ENCODE assay signal across 8 cellular contexts in the genomic region with DNA sequence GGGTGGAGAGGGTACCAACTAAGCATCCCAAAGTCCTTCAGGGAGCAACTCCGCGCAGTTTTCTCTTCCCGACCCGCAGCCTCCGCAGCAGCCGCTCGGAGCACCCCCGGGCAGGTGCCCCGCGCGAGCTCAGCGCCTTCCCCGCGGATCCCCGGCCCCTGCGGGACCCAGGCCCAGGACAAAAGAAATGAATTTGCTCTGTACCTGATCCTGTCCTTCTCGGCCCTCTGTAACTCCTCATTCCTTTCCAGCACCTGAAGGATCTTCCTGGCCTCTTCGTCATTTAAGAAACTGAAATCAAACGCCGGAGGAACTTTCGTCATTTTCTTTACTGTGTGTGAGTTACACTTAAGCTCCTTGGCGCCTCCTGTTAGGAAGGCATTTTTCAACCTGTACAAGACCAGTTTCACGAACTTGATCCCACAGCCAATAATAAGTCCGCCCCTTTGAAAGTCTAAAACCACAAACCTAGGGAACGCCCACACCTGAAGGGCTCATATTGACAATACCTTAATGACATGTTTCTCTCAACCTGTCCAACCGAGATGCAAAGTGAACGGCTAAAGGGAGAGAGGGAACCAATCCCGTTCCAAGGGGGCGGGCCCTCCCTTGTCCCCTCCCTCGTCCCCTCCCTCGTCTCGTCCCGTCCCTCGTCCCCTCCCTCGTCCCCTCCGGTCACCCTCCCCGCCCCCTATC. TPM values are rescaled to one million over a fixed set of nuclear protein-coding genes. Genes with fewer than 3 reads are reported as not detected.
DNase-seq lines count a peak whose midpoint lies in the region; ATAC-seq, FAIRE-seq and TF ChIP-seq lines count a peak whose summit lies in the region.

A gene with protein sequence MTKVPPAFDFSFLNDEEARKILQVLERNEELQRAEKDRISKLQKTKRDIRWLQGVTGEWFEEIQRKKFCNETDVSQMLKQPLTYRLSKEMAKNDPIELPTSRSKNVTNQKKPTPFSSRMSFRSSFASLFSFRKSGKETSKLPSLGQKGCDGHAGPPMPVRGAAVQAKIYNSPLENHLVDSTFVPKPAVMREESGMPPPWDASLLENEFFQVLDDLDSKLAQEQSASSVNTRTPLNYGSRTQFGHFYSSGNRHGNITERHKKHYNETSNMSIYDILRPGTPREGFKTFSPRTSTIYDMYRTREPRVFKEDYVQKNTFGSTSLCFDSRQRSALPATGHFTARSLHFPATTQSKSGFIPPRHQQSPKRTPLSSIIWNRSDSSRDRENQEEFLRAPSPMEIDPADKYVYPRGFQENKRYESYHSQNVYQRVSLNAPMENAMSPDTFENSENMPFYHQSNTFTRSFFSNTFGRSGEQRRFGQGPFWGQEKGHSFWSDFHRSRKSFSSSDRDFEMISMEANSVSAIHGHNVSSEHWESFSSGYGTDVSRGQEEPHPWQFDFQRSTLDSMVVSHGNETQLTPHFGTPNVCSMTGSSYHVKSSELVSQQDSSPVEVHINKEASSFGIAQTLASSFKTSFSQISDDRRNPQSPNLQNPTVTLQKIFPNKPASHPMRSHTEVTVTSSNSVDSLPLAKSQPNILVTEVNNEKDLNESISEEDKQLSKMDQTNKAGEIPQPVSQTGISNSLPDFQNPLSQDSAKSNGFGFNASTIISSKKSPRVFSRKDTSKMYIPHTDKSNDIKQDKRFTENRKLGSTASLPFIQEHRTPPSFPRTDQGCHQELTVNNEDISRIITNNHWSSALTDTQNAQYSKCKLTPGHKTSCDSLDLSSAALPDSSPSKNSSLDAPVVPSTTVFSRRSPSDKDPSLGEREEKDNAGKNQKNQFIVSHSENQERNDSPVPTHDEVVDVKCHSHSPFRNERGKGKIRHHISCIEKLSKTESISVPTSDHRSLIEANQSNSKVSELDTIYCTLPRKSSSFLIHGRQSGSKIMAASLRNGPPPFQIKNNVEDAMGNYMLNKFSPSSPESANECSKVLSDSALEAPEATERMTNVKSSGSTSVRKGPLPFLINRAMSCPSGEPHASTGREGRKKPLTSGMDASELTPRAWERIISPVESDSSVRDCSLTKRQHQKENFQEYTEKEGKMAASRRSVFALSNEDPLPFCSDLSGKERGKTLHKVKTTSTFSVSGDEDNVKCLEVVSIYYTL (N-terminal part only) (minus strand): TSS at position 555 of the 696 bp plus-strand sequence. CDS start 232 bp downstream, at position 323.

- TF ChIP-seq POLR2A in GM12892 (IDR thresholded peaks at IDR 0.05; ENCODE audit: low read depth, low read length), result no peak

- H3K27me3 ChIP-seq in left ventricle myocardium inferior (ENCODE audit: low read depth), result peaks cover 26% of the 10 kb centered on the region
- peaks cover 15% of the 10 kb centered on the region for H3K27me3 ChIP-seq in upper lobe of right lung

- FAIRE-seq in GM12892 (lab: Jason Lieb, UNC), result peak; percentile 100

- peaks cover 13% of the 10 kb centered on the region for H3K4me1 ChIP-seq in left ventricle myocardium inferior
- peaks cover 7% of the 10 kb centered on the region for H3K4me1 ChIP-seq in upper lobe of right lung

- ATAC-seq in HG02852 (IDR thresholded peaks at IDR 0.05; ENCODE audit: unreplicated experiment) (peak; percentile 91), upper lobe of right lung (peak; percentile 99)

- H3K4me3 ChIP-seq in left ventricle myocardium inferior (peak within 1 kb of the TSS; percentile 76), upper lobe of right lung (peak within 1 kb of the TSS; percentile 80)

- H3K9me3 ChIP-seq in left ventricle myocardium inferior (replicated peaks) (no peaks in the 10 kb centered on the region), upper lobe of right lung (no peaks in the 10 kb centered on the region)

- peak; percentile 57 for DNase-seq in GM12892 (ENCODE audit: insufficient read length)
- peak; percentile 89 for DNase-seq in NCI-H1417 treated with DMSO at 0.1 percent for 48 hours (lab: John Stamatoyannopoulos, UW)
- DNase-seq in T-helper 1 cell, result peak; percentile 70 to 85 (median 80)
- peak; percentile 10 for DNase-seq in amniotic stem cell (lab: John Stamatoyannopoulos, UW)
- DNase-seq in left ventricle myocardium inferior, result peak; percentile 87
- peak; percentile 38 to 94 (median 64) for DNase-seq in posterior cingulate gyrus
- peak; percentile 97 for DNase-seq in upper lobe of right lung

- no peak within 1 kb of the TSS for H3K27ac ChIP-seq in left ventricle myocardium inferior (replicated peaks)
- peak within 1 kb of the TSS; percentile 83 for H3K27ac ChIP-seq in upper lobe of right lung

- TF ChIP-seq CTCF in left ventricle myocardium inferior (IDR thresholded peaks at IDR 0.05; ENCODE audit: borderline replicate concordance) (no peak), upper lobe of right lung (IDR thresholded peaks at IDR 0.05) (no peak)

- H3K36me3 ChIP-seq in left ventricle myocardium inferior (no peaks in the 10 kb centered on the region), upper lobe of right lung (no peaks in the 10 kb centered on the region)

- intact Hi-C loops in left ventricle myocardium inferior (cut with micrococcal nuclease) (no loop called here), posterior cingulate gyrus (cut with DNase I) (no loop called here), upper lobe of right lung (cut with DNase I) (no loop called here)

RNA-seq across cellular contexts. Expression of the gene that starts here (rescaled TPM):
- polyA plus RNA-seq in GM12892 (2012; ENCODE audit: missing spikeins), result 1.7 TPM
- total RNA-seq in left ventricle myocardium inferior, result 0.88 TPM
- total RNA-seq in upper lobe of right lung, result 30.8 TPM

Comparison
In these comparisons a context has a peak if more than half of its experiments do, and no peak if none do; other contexts are left out.
1. RNA of the gene that starts here (total RNA-seq): 30.8 TPM in upper lobe of right lung (single experiment); 0.88 TPM in left ventricle myocardium inferior (single experiment); every median in the first group is over 10 times any median in the second.
2. Peak in DNase-seq and H3K4me3 ChIP-seq in left ventricle myocardium inferior; RNA of the gene not detected or under 1 TPM.
3. DNase-seq: peak in every context shown above with its lines; median percentile 97 in upper lobe of right lung; 89 in NCI-H1417 treated with DMSO at 0.1 percent for 48 hours; 87 in left ventricle myocardium inferior; 80 in T-helper 1 cell; 64 in posterior cingulate gyrus; 57 in GM12892; 10 in amniotic stem cell.